Comparison of ENCODE assay signal across 8 cellular contexts in the genomic region with DNA sequence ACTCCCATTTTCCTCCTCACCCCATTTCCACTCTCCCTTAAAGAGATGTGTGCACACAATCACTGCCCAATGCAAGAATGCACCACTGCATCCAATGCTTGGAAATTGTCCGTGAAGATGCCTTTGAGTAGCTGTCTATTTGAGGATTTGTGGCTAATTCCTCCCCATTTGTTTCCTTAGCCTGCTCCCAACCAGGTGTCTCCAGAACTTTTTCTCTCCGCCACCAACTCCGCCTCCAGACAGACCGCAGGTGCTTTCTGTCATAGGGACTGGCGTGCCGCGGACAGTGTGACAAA. TPM values are rescaled to one million over a fixed set of nuclear protein-coding genes. Genes with fewer than 3 reads are reported as not detected.
DNase-seq lines count a peak whose midpoint lies in the region; ATAC-seq and TF ChIP-seq lines count a peak whose summit lies in the region.

No MANE protein-coding gene starts in this region.

- H3K36me3 ChIP-seq in testis (ENCODE audit: low read depth, missing control alignments), result no peaks in the 10 kb centered on the region

- H3K27ac Mint-ChIP-seq in activated CD8-positive, alpha-beta T cell treated with anti-CD3 and anti-CD28 coated beads for 36 hours, result peak overlapping the region; percentile 95
- H3K27ac Mint-ChIP-seq in immature natural killer cell, result peak overlapping the region; percentile 93 to 99 (median 97)

- peaks cover 5% of the 10 kb centered on the region for H3K9me3 Mint-ChIP-seq in activated CD8-positive, alpha-beta T cell treated with anti-CD3 and anti-CD28 coated beads for 36 hours
- H3K9me3 Mint-ChIP-seq in immature natural killer cell, result no peaks in the 10 kb centered on the region

- H3K27me3 Mint-ChIP-seq in activated CD8-positive, alpha-beta T cell treated with anti-CD3 and anti-CD28 coated beads for 36 hours, result no peaks in the 10 kb centered on the region
- peaks cover 23 to 38% (median 35%) of the 10 kb centered on the region in 3 donors for H3K27me3 Mint-ChIP-seq in immature natural killer cell (ENCODE audit: low read depth in 3 of 3)

- no peaks in the 10 kb centered on the region for H3K27me3 ChIP-seq in testis

- intact Hi-C loops in activated CD8-positive, alpha-beta T cell treated with anti-CD3 and anti-CD28 coated beads for 36 hours (cut with micrococcal nuclease), result loop anchor here (10.0 kb wide), 1 partner anchor 216 kb away; no protein-coding TSS in a partner anchor
- intact Hi-C loops in testis (cut with DNase I; ENCODE audit: low total_unique reads), result no loop called here

- CTCF ChIA-PET in activated CD8-positive, alpha-beta T cell treated with anti-CD3 and anti-CD28 coated beads for 36 hours (lab: Charles Lee), result interaction anchor here (0.6 to 9.0 kb wide), 7 partner anchors 15 to 325 kb away, joined by 3 to 94 read pairs (median 5); a partner anchor contains a TSS

- H3K9me3 ChIP-seq in testis, result no peaks in the 10 kb centered on the region

- TF ChIP-seq POLR2A in testis (IDR thresholded peaks at IDR 0.05), result no peak

- POLR2A ChIA-PET in activated CD8-positive, alpha-beta T cell treated with anti-CD3 and anti-CD28 coated beads for 36 hours (lab: Charles Lee), result interaction anchor here (1.1 to 2.3 kb wide), 3 partner anchors 52 to 142 kb away, joined by 3 to 7 read pairs (median 3); no protein-coding TSS in a partner anchor

- H3K36me3 Mint-ChIP-seq in activated CD8-positive, alpha-beta T cell treated with anti-CD3 and anti-CD28 coated beads for 36 hours (ENCODE audit: low read depth), result peaks cover 19% of the 10 kb centered on the region
- H3K36me3 Mint-ChIP-seq in immature natural killer cell, result no peaks in the 10 kb centered on the region

- H3K4me3 Mint-ChIP-seq in activated CD8-positive, alpha-beta T cell treated with anti-CD3 and anti-CD28 coated beads for 36 hours, result peak overlapping the region; percentile 84
- H3K4me3 Mint-ChIP-seq in immature natural killer cell, result peak overlapping the region; percentile 94 to 99 (median 96)

- H3K4me1 ChIP-seq in testis, result peaks cover 32% of the 10 kb centered on the region

- 0 to 1% methylated on average over 7 of the region's 7 CpGs for WGBS in testis, 2 donors

- no peak for DNase-seq in activated CD8-positive, alpha-beta T cell treated with anti-CD3 and anti-CD28 coated beads for 36 hours
- DNase-seq in immature natural killer cell, result no peak
- DNase-seq in testis, result no peak
- no peak for DNase-seq in central memory CD4-positive, alpha-beta T cell
- no peak for DNase-seq in NCI-H1105 (lab: John Stamatoyannopoulos, UW)
- no peak for DNase-seq in superior temporal gyrus (ENCODE audit: extremely low spot score)

- peak; percentile 21 for ATAC-seq in GM18502 (IDR thresholded peaks at IDR 0.05; ENCODE audit: poor library complexity, unreplicated experiment)
- ATAC-seq in HG02840 (IDR thresholded peaks at IDR 0.05; ENCODE audit: low FRiP score, unreplicated experiment), result peak; percentile 5
- no peak for ATAC-seq in activated CD8-positive, alpha-beta T cell treated with anti-CD3 and anti-CD28 coated beads for 36 hours

- H3K4me3 ChIP-seq in testis, result peak overlapping the region; percentile 73 to 91

- H3K4me1 Mint-ChIP-seq in activated CD8-positive, alpha-beta T cell treated with anti-CD3 and anti-CD28 coated beads for 36 hours (ENCODE audit: low read depth), result peaks cover 64% of the 10 kb centered on the region
- H3K4me1 Mint-ChIP-seq in immature natural killer cell, result peaks cover 83 to 96% of the 10 kb centered on the region in 2 donors

- TF ChIP-seq CTCF in activated CD8-positive, alpha-beta T cell treated with anti-CD3 and anti-CD28 coated beads for 36 hours (IDR thresholded peaks at IDR 0.05), result no peak
- TF ChIP-seq CTCF in testis (IDR thresholded peaks at IDR 0.05), result no peak

- peak overlapping the region in 1 of 2 donors; percentile 76 for H3K27ac ChIP-seq in testis

RNA-seq across cellular contexts. Expression of a gene that starts 0.5 kb away (rescaled TPM):
- total RNA-seq in activated CD8-positive, alpha-beta T cell treated with anti-CD3 and anti-CD28 coated beads for 36 hours, result 10 to 100 TPM; 48.0 to 48.1 TPM
- polyA plus RNA-seq in immature natural killer cell, result 100 to 1,000 TPM in 1 of 3 donors, 10 to 100 TPM in 2; 57.5 to 109 (median 83.0) TPM
- total RNA-seq in testis, result 100 to 1,000 TPM; 106 to 119 TPM
- polyA plus RNA-seq in testis (ENCODE audit: insufficient read depth, low read depth, low replicate concordance), result 136 TPM
